8 cellular contexts compared by ENCODE assay signal in the genomic region with DNA sequence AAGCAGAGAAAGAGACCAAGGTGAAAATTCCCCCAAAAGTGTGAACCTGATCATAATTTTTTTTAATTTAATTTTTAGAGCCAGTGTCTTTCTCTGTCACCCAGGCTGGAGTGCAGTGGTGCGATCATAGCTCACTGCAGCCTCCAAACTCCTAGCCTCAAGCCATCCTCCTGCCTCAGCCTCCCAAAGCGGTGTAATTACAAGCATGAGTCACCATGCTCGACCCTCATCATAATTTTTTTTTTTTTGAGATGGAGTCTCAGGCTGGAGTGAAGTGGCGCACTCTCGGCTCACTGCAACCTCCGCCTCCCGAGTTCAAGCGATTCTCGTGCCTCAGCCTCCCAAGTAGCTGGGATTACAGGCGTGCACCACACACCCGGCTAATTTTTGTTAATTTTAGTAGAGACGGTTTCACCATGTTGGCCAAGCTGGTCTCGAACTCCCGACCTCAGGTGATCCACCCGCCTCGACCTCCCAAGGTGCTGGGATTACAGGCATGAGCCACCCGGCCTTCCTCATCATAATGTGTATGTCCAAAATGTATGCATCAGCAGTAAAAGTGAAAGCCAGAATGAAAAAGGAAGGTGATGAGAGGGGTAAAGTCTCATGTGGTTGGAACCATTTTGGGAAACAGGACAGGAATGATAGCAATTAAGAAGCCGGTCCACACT. TPM values are rescaled to one million over a fixed set of nuclear protein-coding genes. Genes with fewer than 3 reads are reported as not detected.
A peak's percentile ranks its signal among the peaks of the same experiment; 100 is the strongest.
DNase-seq lines count a peak whose midpoint lies in the region; ATAC-seq, FAIRE-seq and TF ChIP-seq lines count a peak whose summit lies in the region.
"Not testable (repeated sequence)": the region's sequence is repeated elsewhere in the genome, so short reads cannot be mapped to it uniquely, and the experiment has no call there.

No MANE protein-coding gene starts in this region.

- CTCF ChIA-PET in Caco-2 (lab: Charles Lee), result interaction anchor here (0.7 to 1.4 kb wide), 2 partner anchors 9 to 32 kb away, joined by 4 read pairs; a partner anchor contains a TSS
- CTCF ChIA-PET in K562 (lab: Yijun Ruan, JAX; ENCODE audit: low intra/inter-chr PET ratio), result not testable (repeated sequence)

- TF ChIP-seq RAD21 in K562 (CRISPR knock-in tag; conservative IDR thresholded peaks at IDR 0.05 in 1 of 2, IDR thresholded peaks at IDR 0.05 in 1 of 2), result not testable (repeated sequence)

- H3K4me1 ChIP-seq in Caco-2; K562 (replicated peaks in 1 of 2; ENCODE audit: control insufficient read depth in 2 of 2, insufficient read depth in 2 of 2, low read length in 2 of 2); fibroblast of lung (ENCODE audit: control insufficient read depth, extremely low read depth, insufficient read depth, low read length): not testable (repeated sequence)
- H3K4me1 ChIP-seq in lower lobe of right lung, result peaks cover 25% of the 10 kb centered on the region
- peaks cover 11% of the 10 kb centered on the region for H3K4me1 ChIP-seq in psoas muscle
- H3K4me1 ChIP-seq in transverse colon, result peaks cover 9 to 23% (median 14%) of the 10 kb centered on the region in 4 donors

- 67% methylated on average over 18 of the region's 18 CpGs for WGBS in K562 (ENCODE audit: insufficient coverage, low coverage, missing lambda C conversion rate)
- WGBS in psoas muscle, 3 donors, result 70 to 77% (median 71%) methylated on average over 18 of the region's 18 CpGs
- WGBS in transverse colon (ENCODE audit: low coverage in 1 of 2), 2 donors, result 74 to 91% methylated on average over 9 to 18 of the region's 18 CpGs

- peak overlapping the region; percentile 97 for H3K27ac ChIP-seq in K562 (ENCODE audit: extremely low read depth, low read depth, low read length)
- peak overlapping the region; percentile 84 for H3K27ac ChIP-seq in fibroblast of lung (ENCODE audit: insufficient read depth, low read length)
- H3K27ac ChIP-seq in lower lobe of right lung, result peak overlapping the region; percentile 93
- peak overlapping the region; percentile 96 for H3K27ac ChIP-seq in psoas muscle
- H3K27ac ChIP-seq in transverse colon, result peak overlapping the region; percentile 94 to 96 (median 95)

- intact Hi-C loops in Caco-2 (cut with micrococcal nuclease; ENCODE audit: unreplicated experiment), result loop anchor here (1.0 kb wide), 1 partner anchor 32 kb away; a partner anchor contains a TSS
- intact Hi-C loops in K562 (cut with micrococcal nuclease), result loop anchor here (5.0 kb wide), 1 partner anchor 32 kb away; a partner anchor contains a TSS
- intact Hi-C loops in lower lobe of right lung (cut with DNase I); transverse colon (cut with DNase I; ENCODE audit: low total_unique reads): not testable (repeated sequence)
- intact Hi-C loops in psoas muscle (cut with DNase I), result loop anchor here in 1 of 2 donors (5.0 kb wide), 1 partner anchor 102 kb away; a partner anchor contains a TSS

- not testable (repeated sequence) for H3K27me3 Mint-ChIP-seq in Caco-2 (ENCODE audit: insufficient read depth, unreplicated experiment)

- H3K4me3 ChIP-seq in Caco-2 (ENCODE audit: low read depth, low read length) (peak overlapping the region; percentile 75), LNCaP clone FGC (ENCODE audit: low read depth, low read length) (peak overlapping the region; percentile 81), K562 (peak overlapping the region; percentile 79), fibroblast of lung (replicated peaks in 1 of 4; ENCODE audit: control extremely low read depth in 1 of 4, insufficient read depth in 1 of 4, low read depth in 3 of 4, low read length in 4 of 4) (peak overlapping the region; percentile 62 to 98 (median 86)), lower lobe of right lung (peak overlapping the region; percentile 89), psoas muscle (peak overlapping the region; percentile 80), transverse colon (peak overlapping the region; percentile 76 to 82 (median 78))

- peaks cover 21% of the 10 kb centered on the region for H3K36me3 Mint-ChIP-seq in Caco-2 (ENCODE audit: insufficient read depth, unreplicated experiment)

- not testable (repeated sequence) for FAIRE-seq in K562 (lab: Jason Lieb, UNC)

- not testable (repeated sequence) for H3K9me1 ChIP-seq in K562 (ENCODE audit: control insufficient read depth, insufficient read depth, low read length)

- not testable (repeated sequence) for DNase-seq in Caco-2; LNCaP clone FGC (ENCODE audit: low read depth); K562 (ENCODE audit: extremely low read depth in 1 of 4, low spot score in 3 of 4); fibroblast of lung (ENCODE audit: low read depth in 2 of 2); lower lobe of right lung; psoas muscle; transverse colon
- DNase-seq in activated CD4-positive, alpha-beta T cell treated with anti-CD3 and anti-CD28 coated beads for 48 hours, result peak; percentile 16

- H3K4me3 Mint-ChIP-seq in Caco-2 (ENCODE audit: unreplicated experiment), result peak overlapping the region; percentile 91

- not testable (repeated sequence) for TF ChIP-seq POLR2A in K562 (conservative IDR thresholded peaks at IDR 0.05); transverse colon (IDR thresholded peaks at IDR 0.05)

- H3K27me3 ChIP-seq in Caco-2 (replicated peaks; ENCODE audit: control insufficient read depth, insufficient read depth, low read length); K562 (ENCODE audit: control insufficient read depth in 2 of 2, insufficient read depth in 2 of 2, low read length in 2 of 2); fibroblast of lung (ENCODE audit: control insufficient read depth, insufficient read depth, low read length); lower lobe of right lung (ENCODE audit: low read depth); psoas muscle (ENCODE audit: insufficient read depth in 3 of 3, low read length in 2 of 3); transverse colon: not testable (repeated sequence)

- peaks cover 14% of the 10 kb centered on the region for H3K4me1 Mint-ChIP-seq in Caco-2 (ENCODE audit: low read depth, unreplicated experiment)

- peak overlapping the region; percentile 96 for H3K27ac Mint-ChIP-seq in Caco-2 (ENCODE audit: unreplicated experiment)

- in situ Hi-C loops in K562 (cut with MboI); transverse colon (cut with MboI; ENCODE audit: low pct_ligation_motif_present in 1 of 4, low pct_unique_long_range_greater_than_20kb in 1 of 4, low sequenced_read_pairs in 3 of 4): not testable (repeated sequence)

- ATAC-seq in K562, lower lobe of right lung: not testable (repeated sequence)
- ATAC-seq in psoas muscle, result peak in 2 of 4 donors; percentile 3 to 16

- peak overlapping the region; percentile 96 for H3K4me2 ChIP-seq in K562 (ENCODE audit: insufficient read depth, low read length)
- peak overlapping the region; percentile 81 for H3K4me2 ChIP-seq in fibroblast of lung (ENCODE audit: extremely low read depth, insufficient read depth, low read length)

- peak overlapping the region; percentile 98 for H2AFZ ChIP-seq in K562 (ENCODE audit: low read depth, low read length)
- peak overlapping the region; percentile 95 for H2AFZ ChIP-seq in fibroblast of lung (ENCODE audit: low read length)

- H3K9ac ChIP-seq in K562 (ENCODE audit: insufficient read depth in 1 of 2, low read depth in 2 of 2, low read length in 2 of 2) (peak overlapping the region; percentile 98 to 99; a peak in 3 of 4 replicates), fibroblast of lung (ENCODE audit: insufficient read depth, low read length) (peak overlapping the region; percentile 96)

- TF ChIP-seq EP300 in K562 (IDR thresholded peaks at IDR 0.05; ENCODE audit: low read length); transverse colon (IDR thresholded peaks at IDR 0.05; ENCODE audit: low read depth): not testable (repeated sequence)

- POLR2A ChIA-PET in Caco-2 (lab: Charles Lee), result interaction anchor here (0.6 to 1.2 kb wide), 6 partner anchors 13 to 295 kb away, joined by 3 to 12 read pairs (median 3); a partner anchor contains a TSS
- POLR2A ChIA-PET in K562 (lab: Yijun Ruan, JAX), result interaction anchor here (0.7 to 3.1 kb wide), 15 partner anchors 9 to 1214 kb away, joined by 3 to 22 read pairs (median 5); a partner anchor contains a TSS

- TF ChIP-seq CTCF in Caco-2 (IDR thresholded peaks at IDR 0.05; ENCODE audit: insufficient read depth in 1 of 2, low read depth in 1 of 2, low read length in 1 of 2, severe bottlenecking in 1 of 2, unreplicated experiment in 1 of 2); LNCaP clone FGC (IDR thresholded peaks at IDR 0.05; ENCODE audit: control insufficient read depth, extremely low read depth, insufficient read depth); K562 (IDR thresholded peaks at IDR 0.05 in 2 of 3, conservative IDR thresholded peaks at IDR 0.05 in 1 of 3; ENCODE audit: insufficient read depth in 2 of 3, low read depth in 1 of 3, low read length in 3 of 3); fibroblast of lung (conservative IDR thresholded peaks at IDR 0.05 in 1 of 2, IDR thresholded peaks at IDR 0.05 in 1 of 2; ENCODE audit: low read depth in 1 of 2, low read length in 2 of 2); lower lobe of right lung (IDR thresholded peaks at IDR 0.05); psoas muscle (IDR thresholded peaks at IDR 0.05); transverse colon (IDR thresholded peaks at IDR 0.05): not testable (repeated sequence)

- not testable (repeated sequence) for H4K20me1 ChIP-seq in K562 (replicated peaks; ENCODE audit: control insufficient read depth, insufficient read depth, low read length); fibroblast of lung (ENCODE audit: control insufficient read depth, extremely low read depth, insufficient read depth, low read length)

- peaks cover 37% of the 10 kb centered on the region for H3K79me2 ChIP-seq in K562 (ENCODE audit: control insufficient read depth, insufficient read depth, low read length)
- H3K79me2 ChIP-seq in fibroblast of lung (ENCODE audit: control insufficient read depth, insufficient read depth, low read length), result peaks cover 31% of the 10 kb centered on the region

- TSS peak; percentile 84 for BruUV-seq in Caco-2 (replicated peaks; lab: Mats Ljungman, UMichigan)
- TSS peak; percentile 95 for BruUV-seq in K562 (replicated peaks; lab: Mats Ljungman, UMichigan)

- H3K36me3 ChIP-seq in Caco-2 (ENCODE audit: control insufficient read depth, insufficient read depth, low read length); fibroblast of lung (ENCODE audit: control insufficient read depth, insufficient read depth, low read length); transverse colon: not testable (repeated sequence)
- H3K36me3 ChIP-seq in K562 (ENCODE audit: control insufficient read depth, insufficient read depth, low read length) (peaks cover 32% of the 10 kb centered on the region; the same call in 2 of the 3 replicates), lower lobe of right lung (peaks cover 28% of the 10 kb centered on the region), psoas muscle (ENCODE audit: insufficient read depth in 1 of 2, low read depth in 1 of 2) (peaks cover 11 to 28% of the 10 kb centered on the region in 2 donors)

- H3K9me3 Mint-ChIP-seq in Caco-2 (ENCODE audit: unreplicated experiment), result not testable (repeated sequence)

- not testable (repeated sequence) for H3K9me3 ChIP-seq in Caco-2; K562 (replicated peaks; ENCODE audit: control insufficient read depth, insufficient read depth, low read depth, low read length); fibroblast of lung (ENCODE audit: control insufficient read depth, insufficient read depth, low read depth, low read length); lower lobe of right lung; psoas muscle; transverse colon

RNA-seq across cellular contexts. Expression of a gene that starts 0.6 kb away (rescaled TPM):
- 276 and 285 TPM in 2 replicates for total RNA-seq in Caco-2 (2022)
- total RNA-seq in K562 (2011; cell fraction: chromatin; rRNA removed; ENCODE audit: low replicate concordance), result 58.0 and 114 TPM in 2 replicates
- 39.9 and 47.4 TPM in 2 replicates for total RNA-seq in K562 (2011; cell fraction: nucleolus; rRNA removed)
- total RNA-seq in K562 (2011; cell fraction: nucleoplasm; rRNA removed), result 74.1 and 91.9 TPM in 2 replicates
- 283 and 304 TPM in 2 replicates for total RNA-seq in K562 (2014; rRNA removed)
- 651 and 732 TPM in 2 replicates for total RNA-seq in K562 (2014; rRNA removed; fragmentation: Illumina TruSeq; extraction: Trizol)
- 546 and 601 TPM in 2 replicates for total RNA-seq in K562 (2015; rRNA removed; fragmentation: Illumina TruSeq; extraction: Trizol)
- 388 and 422 TPM in 2 replicates for total RNA-seq in K562 (2021)
- polyA plus RNA-seq in K562 (2011; rRNA removed), result 597 and 814 TPM in 2 replicates
- 264 and 523 TPM in 2 replicates for polyA plus RNA-seq in K562 (2011; cell fraction: cytosol; rRNA removed)
- polyA plus RNA-seq in K562 (2011; cell fraction: nucleus; rRNA removed), result 88.8 and 183 TPM in 2 replicates
- polyA plus RNA-seq in K562 (2012), result 425 and 721 TPM in 2 replicates
- polyA plus RNA-seq in K562 (2014; fragmentation: Illumina TruSeq; extraction: Trizol), result 747 and 790 TPM in 2 replicates
- polyA plus RNA-seq in K562 (2014; fragmentation: Nextera tagmentation; extraction: Ambion mirVana), result 1,000 to 10,000 TPM; 1,794 to 1,857 TPM
- polyA plus RNA-seq in K562 (2014; rRNA removed), result 531 and 666 TPM in 2 replicates
- 349 and 359 TPM in 2 replicates for polyA minus RNA-seq in K562 (2011; rRNA and poly(A)+ RNA removed)
- polyA minus RNA-seq in K562 (2011; cell fraction: cytosol; rRNA and poly(A)+ RNA removed), result 71.4 and 113 TPM in 2 replicates
- polyA minus RNA-seq in K562 (2011; cell fraction: nucleus; rRNA and poly(A)+ RNA removed), result 40.5 and 68.0 TPM in 2 replicates
- 161 and 195 TPM in 2 replicates for total RNA-seq in fibroblast of lung
- 404 and 413 TPM in 2 replicates for polyA plus RNA-seq in fibroblast of lung
- polyA plus RNA-seq in fibroblast of lung (2012), result 252 and 265 TPM in 2 replicates
- polyA minus RNA-seq in fibroblast of lung (ENCODE audit: low replicate concordance), result 9.9 and 17.1 TPM in 2 replicates
- total RNA-seq in lower lobe of right lung, result 130 TPM
- total RNA-seq in psoas muscle, result 100 to 1,000 TPM in 3 of 4 donors, 10 to 100 TPM in 1; 94.3 to 227 (median 176) TPM
- 100 to 1,000 TPM; 261 to 487 (median 348) TPM for polyA plus RNA-seq in psoas muscle
- 100 to 1,000 TPM in 2 of 4 donors, 10 to 100 TPM in 2; 22.8 to 113 (median 76.4) TPM for total RNA-seq in transverse colon

RNA-seq across cellular contexts. Expression of a gene that starts 25.7 kb away (rescaled TPM):
- total RNA-seq in Caco-2 (2022) (12.0 and 12.9 TPM in 2 replicates), K562 (2014; rRNA removed) (6.0 and 6.5 TPM in 2 replicates), K562 (2014; rRNA removed; fragmentation: Illumina TruSeq; extraction: Trizol) (16.1 and 17.3 TPM in 2 replicates), K562 (2015; rRNA removed; fragmentation: Illumina TruSeq; extraction: Trizol) (8.0 and 11.0 TPM in 2 replicates), K562 (2021) (13.4 and 14.9 TPM in 2 replicates), fibroblast of lung (under 0.01 and 0.17 TPM in 2 replicates), lower lobe of right lung (2.6 TPM), psoas muscle (1 to 10 TPM in 3 of 4 donors, under 1 TPM in 1; 0.71 to 4.4 (median 3.8) TPM), transverse colon (1 to 10 TPM in 1 of 4 donors, under 1 TPM in 2, not detected in 1; 0.48 to 3.8 (median 0.82) TPM)
- total RNA-seq in K562 (2011; cell fraction: chromatin; rRNA removed; ENCODE audit: low replicate concordance), result 9.5 and 17.7 TPM in 2 replicates
- total RNA-seq in K562 (2011; cell fraction: nucleolus; rRNA removed), result 5.2 and 8.6 TPM in 2 replicates
- total RNA-seq in K562 (2011; cell fraction: nucleoplasm; rRNA removed), result 8.6 and 12.1 TPM in 2 replicates
- polyA plus RNA-seq in K562 (2011; rRNA removed) (6.1 and 13.6 TPM in 2 replicates), K562 (2014; fragmentation: Illumina TruSeq; extraction: Trizol) (11.4 and 12.4 TPM in 2 replicates), K562 (2014; fragmentation: Nextera tagmentation; extraction: Ambion mirVana) (1 to 10 TPM; 2.8 to 3.4 TPM), K562 (2014; rRNA removed) (7.1 and 11.7 TPM in 2 replicates), fibroblast of lung (1.2 and 2.9 TPM in 2 replicates), psoas muscle (1 to 10 TPM; 1.4 to 3.3 (median 2.4) TPM)
- polyA plus RNA-seq in K562 (2011; cell fraction: cytosol; rRNA removed), result 2.1 and 3.9 TPM in 2 replicates
- 1.9 and 2.2 TPM in 2 replicates for polyA plus RNA-seq in K562 (2011; cell fraction: nucleus; rRNA removed)
- polyA plus RNA-seq in K562 (2012), result 7.2 and 12.4 TPM in 2 replicates
- polyA minus RNA-seq in K562 (2011; rRNA and poly(A)+ RNA removed), result 5.6 and 12.7 TPM in 2 replicates
- polyA minus RNA-seq in K562 (2011; cell fraction: cytosol; rRNA and poly(A)+ RNA removed), result 2.1 and 4.4 TPM in 2 replicates
- polyA minus RNA-seq in K562 (2011; cell fraction: nucleus; rRNA and poly(A)+ RNA removed), result 1.1 and 1.3 TPM in 2 replicates
- polyA plus RNA-seq in fibroblast of lung (2012), result 1.0 and 1.6 TPM in 2 replicates
- polyA minus RNA-seq in fibroblast of lung (ENCODE audit: low replicate concordance), result 1.7 TPM in 1 of 2 replicates, not detected in the other

RNA-seq across cellular contexts. Expression of a gene that starts 32.2 kb away (rescaled TPM):
- total RNA-seq in Caco-2 (2022) (6.5 and 6.8 TPM in 2 replicates), K562 (2014; rRNA removed) (1.9 and 4.8 TPM in 2 replicates), K562 (2014; rRNA removed; fragmentation: Illumina TruSeq; extraction: Trizol) (5.0 and 6.8 TPM in 2 replicates), K562 (2015; rRNA removed; fragmentation: Illumina TruSeq; extraction: Trizol) (4.0 and 4.3 TPM in 2 replicates), K562 (2021) (3.5 and 3.9 TPM in 2 replicates), fibroblast of lung (2.0 and 2.6 TPM in 2 replicates), lower lobe of right lung (4.1 TPM), psoas muscle (10 to 100 TPM in 1 of 4 donors, 1 to 10 TPM in 3; 3.1 to 10.9 (median 6.0) TPM), transverse colon (1 to 10 TPM; 4.5 to 7.6 (median 6.5) TPM)
- 6.2 and 7.6 TPM in 2 replicates for total RNA-seq in K562 (2011; cell fraction: chromatin; rRNA removed; ENCODE audit: low replicate concordance)
- 2.9 and 3.7 TPM in 2 replicates for total RNA-seq in K562 (2011; cell fraction: nucleolus; rRNA removed)
- 4.3 and 8.2 TPM in 2 replicates for total RNA-seq in K562 (2011; cell fraction: nucleoplasm; rRNA removed)
- polyA plus RNA-seq in K562 (2011; rRNA removed) (4.5 and 6.1 TPM in 2 replicates), K562 (2014; fragmentation: Illumina TruSeq; extraction: Trizol) (5.7 TPM in 2 replicates), K562 (2014; fragmentation: Nextera tagmentation; extraction: Ambion mirVana) (1 to 10 TPM; 3.0 to 3.1 TPM), K562 (2014; rRNA removed) (3.5 and 5.1 TPM in 2 replicates), fibroblast of lung (3.3 and 3.6 TPM in 2 replicates), psoas muscle (1 to 10 TPM; 1.1 to 3.4 (median 2.9) TPM)
- 2.9 and 4.6 TPM in 2 replicates for polyA plus RNA-seq in K562 (2011; cell fraction: cytosol; rRNA removed)
- polyA plus RNA-seq in K562 (2011; cell fraction: nucleus; rRNA removed), result 4.0 and 4.4 TPM in 2 replicates
- polyA plus RNA-seq in K562 (2012), result 2.4 and 3.8 TPM in 2 replicates
- 5.3 and 5.8 TPM in 2 replicates for polyA minus RNA-seq in K562 (2011; rRNA and poly(A)+ RNA removed)
- polyA minus RNA-seq in K562 (2011; cell fraction: cytosol; rRNA and poly(A)+ RNA removed), result 2.5 and 2.7 TPM in 2 replicates
- 1.9 and 3.0 TPM in 2 replicates for polyA minus RNA-seq in K562 (2011; cell fraction: nucleus; rRNA and poly(A)+ RNA removed)
- polyA plus RNA-seq in fibroblast of lung (2012), result 1.8 and 2.4 TPM in 2 replicates
- polyA minus RNA-seq in fibroblast of lung (ENCODE audit: low replicate concordance), result not detected in 2 replicates
